3 cellular contexts compared by ENCODE assay signal in the genomic region with DNA sequence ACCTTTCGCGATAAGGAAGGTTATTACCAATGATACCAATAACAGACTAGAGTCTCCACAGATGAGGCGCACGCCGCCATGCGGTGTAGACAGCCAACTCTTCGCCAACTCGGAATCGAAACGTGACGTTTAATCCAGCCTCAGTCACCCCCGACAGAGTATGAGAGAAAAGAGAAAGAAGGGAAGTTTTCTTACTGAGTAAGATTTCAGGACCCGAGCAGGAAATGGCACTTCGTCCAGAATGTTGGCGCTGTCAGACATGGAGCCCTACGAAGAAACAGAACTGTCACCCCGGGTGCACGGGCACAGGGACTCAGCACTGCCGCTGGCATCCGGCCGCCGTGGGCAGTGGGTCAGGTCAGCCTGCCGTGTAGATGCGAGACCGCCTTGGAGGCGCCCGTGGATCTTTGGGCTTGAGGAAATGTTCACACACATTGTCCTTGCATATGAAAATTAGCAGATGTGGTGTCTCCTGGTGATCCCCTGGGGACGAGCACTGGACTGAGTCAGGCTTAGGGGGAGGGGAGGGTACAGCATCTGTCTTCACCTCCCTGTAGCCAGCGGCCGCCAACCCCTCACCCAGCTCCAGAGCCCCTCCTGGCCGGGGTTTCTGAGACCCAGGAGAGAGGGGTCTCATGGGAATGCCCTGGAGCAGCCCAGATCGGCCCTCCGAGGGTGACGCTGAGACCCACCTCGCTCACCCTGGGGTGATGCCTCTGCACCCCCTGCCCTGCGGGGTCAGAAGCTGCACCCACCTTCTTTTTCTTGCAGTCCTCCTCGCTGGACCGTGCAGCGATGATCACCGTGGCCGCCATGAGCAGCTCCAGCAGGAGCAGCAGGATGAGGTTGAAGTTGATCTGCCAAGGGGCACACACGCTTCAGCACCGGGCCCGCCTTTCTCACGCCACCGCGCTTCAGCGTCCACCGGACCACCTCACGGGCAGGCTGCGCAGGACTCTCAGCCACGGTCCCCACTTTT.
TF ChIP-seq lines count a peak whose summit lies in the region.

No MANE protein-coding gene starts in this region.

TF ChIP-seq in SK-N-SH, 30 proteins besides CTCF, POLR2A, EP300 and RAD21 (continues in another document):
- no peak for TF ChIP-seq TAF1 (IDR thresholded peaks at IDR 0.05; ENCODE audit: borderline replicate concordance, low read depth, low read length)
- no peak for TF ChIP-seq CHD2 (IDR thresholded peaks at IDR 0.05; ENCODE audit: low read length, partially characterized antibody)
- no peak for TF ChIP-seq EZH2phosphoT487 (IDR thresholded peaks at IDR 0.05; ENCODE audit: borderline replicate concordance, low read depth)
- no peak for TF ChIP-seq MXI1 (IDR thresholded peaks at IDR 0.05; ENCODE audit: low read depth, low read length)
- TF ChIP-seq GABPA (IDR thresholded peaks at IDR 0.05; ENCODE audit: low read depth), result no peak
- TF ChIP-seq FOXJ3 (CRISPR knock-in tag; IDR thresholded peaks at IDR 0.05), result no peak
- TF ChIP-seq, protein P1, sequence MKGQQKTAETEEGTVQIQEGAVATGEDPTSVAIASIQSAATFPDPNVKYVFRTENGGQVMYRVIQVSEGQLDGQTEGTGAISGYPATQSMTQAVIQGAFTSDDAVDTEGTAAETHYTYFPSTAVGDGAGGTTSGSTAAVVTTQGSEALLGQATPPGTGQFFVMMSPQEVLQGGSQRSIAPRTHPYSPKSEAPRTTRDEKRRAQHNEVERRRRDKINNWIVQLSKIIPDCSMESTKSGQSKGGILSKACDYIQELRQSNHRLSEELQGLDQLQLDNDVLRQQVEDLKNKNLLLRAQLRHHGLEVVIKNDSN (IDR thresholded peaks at IDR 0.05; ENCODE audit: borderline replicate concordance, low read depth), result no peak
- no peak for TF ChIP-seq SIN3A (IDR thresholded peaks at IDR 0.05; ENCODE audit: borderline replicate concordance, low read depth, low read length)
- no peak for TF ChIP-seq FOSL2 (IDR thresholded peaks at IDR 0.05; ENCODE audit: borderline replicate concordance, low read depth)
- no peak for TF ChIP-seq SMC3 (IDR thresholded peaks at IDR 0.05; ENCODE audit: low read depth, low read length)
- TF ChIP-seq, protein P2, sequence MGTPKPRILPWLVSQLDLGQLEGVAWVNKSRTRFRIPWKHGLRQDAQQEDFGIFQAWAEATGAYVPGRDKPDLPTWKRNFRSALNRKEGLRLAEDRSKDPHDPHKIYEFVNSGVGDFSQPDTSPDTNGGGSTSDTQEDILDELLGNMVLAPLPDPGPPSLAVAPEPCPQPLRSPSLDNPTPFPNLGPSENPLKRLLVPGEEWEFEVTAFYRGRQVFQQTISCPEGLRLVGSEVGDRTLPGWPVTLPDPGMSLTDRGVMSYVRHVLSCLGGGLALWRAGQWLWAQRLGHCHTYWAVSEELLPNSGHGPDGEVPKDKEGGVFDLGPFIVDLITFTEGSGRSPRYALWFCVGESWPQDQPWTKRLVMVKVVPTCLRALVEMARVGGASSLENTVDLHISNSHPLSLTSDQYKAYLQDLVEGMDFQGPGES (IDR thresholded peaks at IDR 0.05; ENCODE audit: low read depth, low read length), result no peak
- TF ChIP-seq GATA2 (CRISPR knock-in tag; IDR thresholded peaks at IDR 0.05), result no peak
- no peak for TF ChIP-seq RFX5 (IDR thresholded peaks at IDR 0.05; ENCODE audit: low read length)
- TF ChIP-seq, protein P3, sequence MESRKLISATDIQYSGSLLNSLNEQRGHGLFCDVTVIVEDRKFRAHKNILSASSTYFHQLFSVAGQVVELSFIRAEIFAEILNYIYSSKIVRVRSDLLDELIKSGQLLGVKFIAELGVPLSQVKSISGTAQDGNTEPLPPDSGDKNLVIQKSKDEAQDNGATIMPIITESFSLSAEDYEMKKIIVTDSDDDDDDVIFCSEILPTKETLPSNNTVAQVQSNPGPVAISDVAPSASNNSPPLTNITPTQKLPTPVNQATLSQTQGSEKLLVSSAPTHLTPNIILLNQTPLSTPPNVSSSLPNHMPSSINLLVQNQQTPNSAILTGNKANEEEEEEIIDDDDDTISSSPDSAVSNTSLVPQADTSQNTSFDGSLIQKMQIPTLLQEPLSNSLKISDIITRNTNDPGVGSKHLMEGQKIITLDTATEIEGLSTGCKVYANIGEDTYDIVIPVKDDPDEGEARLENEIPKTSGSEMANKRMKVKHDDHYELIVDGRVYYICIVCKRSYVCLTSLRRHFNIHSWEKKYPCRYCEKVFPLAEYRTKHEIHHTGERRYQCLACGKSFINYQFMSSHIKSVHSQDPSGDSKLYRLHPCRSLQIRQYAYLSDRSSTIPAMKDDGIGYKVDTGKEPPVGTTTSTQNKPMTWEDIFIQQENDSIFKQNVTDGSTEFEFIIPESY (IDR thresholded peaks at IDR 0.05; ENCODE audit: borderline replicate concordance, low read depth), result no peak

TF ChIP-seq in SK-N-SH treated with all-trans-retinoic acid at 6 μM for 48 hours, 23 proteins besides CTCF, POLR2A, EP300 and RAD21:
- TF ChIP-seq ISL1 (CRISPR knock-in tag; IDR thresholded peaks at IDR 0.05), result no peak
- no peak for TF ChIP-seq TCF4 (CRISPR knock-in tag; IDR thresholded peaks at IDR 0.05; ENCODE audit: borderline replicate concordance)
- no peak for TF ChIP-seq TOX (CRISPR knock-in tag; IDR thresholded peaks at IDR 0.05; ENCODE audit: borderline replicate concordance)
- no peak for TF ChIP-seq OSR1 (CRISPR knock-in tag; IDR thresholded peaks at IDR 0.05)
- TF ChIP-seq BACH2 (CRISPR knock-in tag; IDR thresholded peaks at IDR 0.05; ENCODE audit: borderline replicate concordance), result no peak
- TF ChIP-seq, protein P4, sequence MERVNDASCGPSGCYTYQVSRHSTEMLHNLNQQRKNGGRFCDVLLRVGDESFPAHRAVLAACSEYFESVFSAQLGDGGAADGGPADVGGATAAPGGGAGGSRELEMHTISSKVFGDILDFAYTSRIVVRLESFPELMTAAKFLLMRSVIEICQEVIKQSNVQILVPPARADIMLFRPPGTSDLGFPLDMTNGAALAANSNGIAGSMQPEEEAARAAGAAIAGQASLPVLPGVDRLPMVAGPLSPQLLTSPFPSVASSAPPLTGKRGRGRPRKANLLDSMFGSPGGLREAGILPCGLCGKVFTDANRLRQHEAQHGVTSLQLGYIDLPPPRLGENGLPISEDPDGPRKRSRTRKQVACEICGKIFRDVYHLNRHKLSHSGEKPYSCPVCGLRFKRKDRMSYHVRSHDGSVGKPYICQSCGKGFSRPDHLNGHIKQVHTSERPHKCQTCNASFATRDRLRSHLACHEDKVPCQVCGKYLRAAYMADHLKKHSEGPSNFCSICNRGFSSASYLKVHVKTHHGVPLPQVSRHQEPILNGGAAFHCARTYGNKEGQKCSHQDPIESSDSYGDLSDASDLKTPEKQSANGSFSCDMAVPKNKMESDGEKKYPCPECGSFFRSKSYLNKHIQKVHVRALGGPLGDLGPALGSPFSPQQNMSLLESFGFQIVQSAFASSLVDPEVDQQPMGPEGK (CRISPR knock-in tag; IDR thresholded peaks at IDR 0.05; ENCODE audit: borderline replicate concordance), result no peak
- TF ChIP-seq, protein P5, sequence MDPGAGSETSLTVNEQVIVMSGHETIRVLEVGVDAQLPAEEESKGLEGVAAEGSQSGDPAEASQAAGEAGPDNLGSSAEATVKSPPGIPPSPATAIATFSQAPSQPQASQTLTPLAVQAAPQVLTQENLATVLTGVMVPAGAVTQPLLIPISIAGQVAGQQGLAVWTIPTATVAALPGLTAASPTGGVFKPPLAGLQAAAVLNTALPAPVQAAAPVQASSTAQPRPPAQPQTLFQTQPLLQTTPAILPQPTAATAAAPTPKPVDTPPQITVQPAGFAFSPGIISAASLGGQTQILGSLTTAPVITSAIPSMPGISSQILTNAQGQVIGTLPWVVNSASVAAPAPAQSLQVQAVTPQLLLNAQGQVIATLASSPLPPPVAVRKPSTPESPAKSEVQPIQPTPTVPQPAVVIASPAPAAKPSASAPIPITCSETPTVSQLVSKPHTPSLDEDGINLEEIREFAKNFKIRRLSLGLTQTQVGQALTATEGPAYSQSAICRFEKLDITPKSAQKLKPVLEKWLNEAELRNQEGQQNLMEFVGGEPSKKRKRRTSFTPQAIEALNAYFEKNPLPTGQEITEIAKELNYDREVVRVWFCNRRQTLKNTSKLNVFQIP (CRISPR knock-in tag; IDR thresholded peaks at IDR 0.05; ENCODE audit: borderline replicate concordance, low read depth), result no peak
- no peak for TF ChIP-seq ZNF70 (CRISPR knock-in tag; IDR thresholded peaks at IDR 0.05)
- no peak for TF ChIP-seq ARNTL (CRISPR knock-in tag; IDR thresholded peaks at IDR 0.05; ENCODE audit: borderline replicate concordance, low read depth)
- no peak for TF ChIP-seq ZFP3 (CRISPR knock-in tag; IDR thresholded peaks at IDR 0.05)
- no peak for TF ChIP-seq SNAI2 (CRISPR knock-in tag; IDR thresholded peaks at IDR 0.05)
- TF ChIP-seq ZNF565 (CRISPR knock-in tag; conservative IDR thresholded peaks at IDR 0.05; ENCODE audit: low read depth), result no peak
- TF ChIP-seq, protein P6, sequence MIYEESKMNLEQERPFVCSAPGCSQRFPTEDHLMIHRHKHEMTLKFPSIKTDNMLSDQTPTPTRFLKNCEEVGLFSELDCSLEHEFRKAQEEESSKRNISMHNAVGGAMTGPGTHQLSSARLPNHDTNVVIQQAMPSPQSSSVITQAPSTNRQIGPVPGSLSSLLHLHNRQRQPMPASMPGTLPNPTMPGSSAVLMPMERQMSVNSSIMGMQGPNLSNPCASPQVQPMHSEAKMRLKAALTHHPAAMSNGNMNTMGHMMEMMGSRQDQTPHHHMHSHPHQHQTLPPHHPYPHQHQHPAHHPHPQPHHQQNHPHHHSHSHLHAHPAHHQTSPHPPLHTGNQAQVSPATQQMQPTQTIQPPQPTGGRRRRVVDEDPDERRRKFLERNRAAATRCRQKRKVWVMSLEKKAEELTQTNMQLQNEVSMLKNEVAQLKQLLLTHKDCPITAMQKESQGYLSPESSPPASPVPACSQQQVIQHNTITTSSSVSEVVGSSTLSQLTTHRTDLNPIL (CRISPR knock-in tag; IDR thresholded peaks at IDR 0.05; ENCODE audit: low read depth), result no peak
- no peak for TF ChIP-seq GLIS3 (CRISPR knock-in tag; IDR thresholded peaks at IDR 0.05)
- TF ChIP-seq ZNF8 (CRISPR knock-in tag; IDR thresholded peaks at IDR 0.05), result no peak
- TF ChIP-seq CSDC2 (CRISPR knock-in tag; IDR thresholded peaks at IDR 0.05), result no peak

TF ChIP-seq in IMR-90, 13 proteins besides CTCF, POLR2A, EP300 and RAD21:
- TF ChIP-seq RFX5 (IDR thresholded peaks at IDR 0.05; ENCODE audit: low read depth, low read length), result no peak
